14 cellular contexts compared by ENCODE assay signal in genomic region chr10:12540341-12540781, GRCh38.
A peak's percentile ranks its signal among the peaks of the same experiment; 100 is the strongest.
DNase-seq lines count a peak whose midpoint lies in the region; ATAC-seq, FAIRE-seq and TF ChIP-seq lines count a peak whose summit lies in the region.
"Had no signal": no experiment of that assay in that cellular context is flagged by ENCODE, and none has a peak within 500 bp of the region (broad histone marks: within the 10 kb centered on the region; RNA-seq: fewer than 3 reads in every experiment).

No MANE protein-coding gene starts in this region.

- no peak for TF ChIP-seq CTCF in GM12878 (IDR thresholded peaks at IDR 0.05 in 2 of 3, conservative IDR thresholded peaks at IDR 0.05 in 1 of 3; ENCODE audit: control insufficient read depth in 2 of 3, extremely low read depth in 1 of 3, insufficient read depth in 1 of 3, low read depth in 3 of 3, low read length in 3 of 3)
- TF ChIP-seq CTCF in nephron progenitor cell (IDR thresholded peaks at IDR 0.05), result no peak

- no TSS peak for BruUV-seq in GM12878 (replicated peaks; lab: Mats Ljungman, UMichigan)

- peaks cover 22% of the 10 kb centered on the region for H3K4me1 Mint-ChIP-seq in nephron progenitor cell

- no peak overlapping the region for H2AFZ ChIP-seq in GM12878 (ENCODE audit: control insufficient read depth, low read depth, low read length)

- H3K27ac Mint-ChIP-seq in nephron progenitor cell, result peak overlapping the region; percentile 10

- H3K27me3 ChIP-seq in GM12878 (replicated peaks in 1 of 2; ENCODE audit: control insufficient read depth in 2 of 2, insufficient read depth in 2 of 2, low read length in 1 of 2), result no peaks in the 10 kb centered on the region
- H3K27me3 ChIP-seq: foreskin keratinocyte had no signal

- H3K27me3 Mint-ChIP-seq in nephron progenitor cell (ENCODE audit: low read depth, poor library complexity), result peaks cover 3% of the 10 kb centered on the region
- H3K27me3 Mint-ChIP-seq: activated B cell treated with CpG ODN at 0.5 μM for 24 hours had no signal

- no peaks in the 10 kb centered on the region for H3K4me1 ChIP-seq in GM12878 (ENCODE audit: control insufficient read depth, insufficient read depth, low read length)
- H3K4me1 ChIP-seq: foreskin keratinocyte had no signal

- DNase-seq in NCI-H2171 treated with DMSO at 0.1 percent for 48 hours (lab: John Stamatoyannopoulos, UW), result peak; percentile 6
- DNase-seq in NCI-H2171 (lab: John Stamatoyannopoulos, UW), result no peak
- peak; percentile 25 for DNase-seq in Jurkat, Clone E6-1 (ENCODE audit: low read depth, low spot score)
- DNase-seq in GM12878 (ENCODE audit: low read depth, low spot score), result no peak
- DNase-seq in nephron progenitor cell, result no peak
- DNase-seq in NCI-H524 treated with DMSO at 0.1 percent for 48 hours (lab: John Stamatoyannopoulos, UW), result no peak
- no peak for DNase-seq in SW480 (ENCODE audit: low spot score)
- DNase-seq: activated B cell treated with CpG ODN at 0.5 μM for 24 hours, activated T-cell treated with anti-CD3 and anti-CD28 coated beads for 4 hours, DMS 273 treated with DMSO at 0.1 percent for 48 hours, trophoblast cell had no signal

- H3K9me3 Mint-ChIP-seq in nephron progenitor cell, result peaks cover 8% of the 10 kb centered on the region
- H3K9me3 Mint-ChIP-seq: activated B cell treated with CpG ODN at 0.5 μM for 24 hours had no signal

- RAD21 ChIA-PET in GM12878 (lab: Charles Lee; ENCODE audit: unreplicated experiment), result interaction anchor here (0.8 kb wide), 1 partner anchor 40 kb away, joined by 4 read pairs; no protein-coding TSS in a partner anchor

- FAIRE-seq in GM12878 (lab: Jason Lieb, UNC), result no peak
- FAIRE-seq: H1 had no signal

- ATAC-seq in GM12878 (peak; percentile 31; the same call in 1 of the 3 replicates), GM18498 (IDR thresholded peaks at IDR 0.05; ENCODE audit: unreplicated experiment) (no peak)
- ATAC-seq: foreskin keratinocyte had no signal

- 61% methylated on average over 4 of the region's 4 CpGs for WGBS in GM12878 (ENCODE audit: insufficient coverage, insufficient replicate concordance, low lambda C conversion rate, missing lambda C conversion rate)

- CTCF ChIA-PET in GM12878 (lab: Yijun Ruan, JAX), result interaction anchor here (2.1 kb wide), 1 partner anchor 56 kb away, joined by 4 read pairs; no protein-coding TSS in a partner anchor

- intact Hi-C loops in GM12878 (cut with micrococcal nuclease; ENCODE audit: unreplicated experiment), result no loop called here

- no peaks in the 10 kb centered on the region for H3K79me2 ChIP-seq in GM12878 (ENCODE audit: control insufficient read depth, insufficient read depth, low read length)

- TF ChIP-seq EP300 in GM12878 (IDR thresholded peaks at IDR 0.05; ENCODE audit: borderline replicate concordance in 1 of 2, control insufficient read depth in 1 of 2, low read depth in 2 of 2, low read length in 2 of 2), result no peak

- no peaks in the 10 kb centered on the region for H3K9me3 ChIP-seq in GM12878 (replicated peaks; ENCODE audit: control insufficient read depth, insufficient read depth, low read length)

- H3K9ac ChIP-seq in GM12878 (ENCODE audit: control insufficient read depth, insufficient read depth, low read length), result no peak overlapping the region

- H3K4me3 Mint-ChIP-seq in nephron progenitor cell, result no peak overlapping the region
- H3K4me3 Mint-ChIP-seq: activated B cell treated with CpG ODN at 0.5 μM for 24 hours had no signal

- in situ Hi-C loops in GM12878 (cut with MboI), result no loop called here

- H3K4me3 ChIP-seq in Jurkat, Clone E6-1 (ENCODE audit: low read length), result no peak overlapping the region
- no peak overlapping the region for H3K4me3 ChIP-seq in GM12878

- peaks cover 7% of the 10 kb centered on the region for H3K36me3 Mint-ChIP-seq in nephron progenitor cell (ENCODE audit: low read depth)

- TF ChIP-seq RAD21 in GM12878 (IDR thresholded peaks at IDR 0.05; ENCODE audit: insufficient read depth, low read depth, low read length), result no peak

- no peak overlapping the region for H3K4me2 ChIP-seq in GM12878 (ENCODE audit: control insufficient read depth, insufficient read depth)

- POLR2A ChIA-PET in GM12878 (lab: Charles Lee), result interaction anchor here (0.6 kb wide), 1 partner anchor 549 kb away, joined by 5 read pairs; no protein-coding TSS in a partner anchor

- H4K20me1 ChIP-seq in GM12878 (ENCODE audit: control insufficient read depth, insufficient read depth), result no peaks in the 10 kb centered on the region

- no peak overlapping the region for H3K27ac ChIP-seq in GM12878 (ENCODE audit: control insufficient read depth, insufficient read depth)
- H3K27ac ChIP-seq: foreskin keratinocyte had no signal

- TF ChIP-seq POLR2A in GM12878 (IDR thresholded peaks at IDR 0.05; ENCODE audit: low read depth, low read length), result no peak

- no peaks in the 10 kb centered on the region for H3K36me3 ChIP-seq in GM12878 (ENCODE audit: control insufficient read depth in 2 of 2, insufficient read depth in 2 of 2, low read length in 1 of 2)

- SMC1A ChIA-PET in GM12878 (lab: Charles Lee; ENCODE audit: uncharacterized antibody, unreplicated experiment), result interaction anchor here (0.6 to 1.4 kb wide), 4 partner anchors 21 to 326 kb away, joined by 3 read pairs; no protein-coding TSS in a partner anchor

TF ChIP-seq in GM12878, 131 proteins besides CTCF, POLR2A, EP300 and RAD21:
- TF ChIP-seq FOS (IDR thresholded peaks at IDR 0.05; ENCODE audit: borderline replicate concordance, extremely low read depth, insufficient read length) (no peak), RUNX3 (IDR thresholded peaks at IDR 0.05; ENCODE audit: low read length) (0 out of 2 replicates have a peak, but pooled peaks have one; percentile 30), NFXL1 (IDR thresholded peaks at IDR 0.05; ENCODE audit: borderline replicate concordance) (no peak), IKZF1 (conservative IDR thresholded peaks at IDR 0.05) (no peak)
TF ChIP-seq in GM12878: peak in this region for 1.

Comparison
In these comparisons a context has a peak if more than half of its experiments do, and no peak if none do; other contexts are left out.
1. DNase-seq: peak in NCI-H2171 treated with DMSO at 0.1 percent for 48 hours (single experiment) and Jurkat, Clone E6-1 (single experiment); none in NCI-H2171 (single experiment), GM12878 (single experiment), nephron progenitor cell (single experiment), NCI-H524 treated with DMSO at 0.1 percent for 48 hours (single experiment) and SW480 (single experiment).